Comparison of ENCODE assay signal across 15 cellular contexts in the genomic region with DNA sequence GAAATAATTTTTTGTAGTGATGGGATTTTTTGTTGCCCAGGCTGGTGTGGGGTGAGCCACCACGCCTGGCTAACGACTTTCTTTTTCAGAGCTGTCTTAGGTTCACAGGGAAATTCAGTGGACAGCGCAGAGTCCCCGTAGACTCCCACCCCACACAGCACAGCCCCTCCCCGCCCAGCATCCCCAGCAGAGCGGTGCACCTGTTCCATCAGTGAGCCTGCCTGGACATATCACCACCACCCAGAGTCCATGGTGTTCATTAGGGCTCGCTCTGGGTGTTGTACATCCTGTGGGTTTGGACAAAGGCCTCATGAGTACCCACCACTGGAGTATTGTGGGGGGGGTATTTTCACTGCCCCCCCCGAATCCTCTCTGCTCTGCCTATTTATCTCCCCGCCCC. TPM values are rescaled to one million over a fixed set of nuclear protein-coding genes. Genes with fewer than 3 reads are reported as not detected.
"Had no signal": no experiment of that assay in that cellular context is flagged by ENCODE, and none has a peak within 500 bp of the region (broad histone marks: within the 10 kb centered on the region; RNA-seq: fewer than 3 reads in every experiment).

No MANE protein-coding gene starts in this region.

RNA-seq across cellular contexts. Expression of gene ZSCAN5C, which starts 8.0 kb away (rescaled TPM):
- total RNA-seq: activated B cell treated with CpG ODN at 0.5 μM for 24 hours; activated CD4-positive, alpha-beta memory T cell treated with anti-CD3 and anti-CD28 coated beads for 36 hours; activated CD4-positive, alpha-beta memory T cell treated with anti-CD3 and anti-CD28 coated beads, Interleukin-2, amount 10 ng/mL, durations not matched to agents 7 days and 5 days; activated CD4-positive, alpha-beta T cell treated with anti-CD3 and anti-CD28 coated beads for 36 hours; activated CD4-positive, alpha-beta T cell treated with anti-CD3 and anti-CD28 coated beads, Interleukin-2, amount 10 ng/mL, durations not matched to agents 24 days and 14 days; activated CD4-positive, alpha-beta T cell treated with anti-CD3 and anti-CD28 coated beads, Interleukin-2, amount 10 ng/mL, durations not matched to agents 7 days and 5 days; activated CD8-positive, alpha-beta memory T cell treated with anti-CD3 and anti-CD28 coated beads for 36 hours; activated CD8-positive, alpha-beta memory T cell treated with anti-CD3 and anti-CD28 coated beads, Interleukin-2, amount 10 ng/mL, durations not matched to agents 7 days and 5 days; activated CD8-positive, alpha-beta T cell treated with anti-CD3 and anti-CD28 coated beads for 36 hours; activated CD8-positive, alpha-beta T cell treated with anti-CD3 and anti-CD28 coated beads, Interleukin-2, amount 10 ng/mL, durations not matched to agents 7 days and 5 days; T-cell; T-helper 1 cell treated with Interleukin-12 subunit alpha and Interleukin-12 subunit beta and Interleukin-4 antibody, amounts not matched to agents 30 ng/mL and 1 ng/mL, for 36 hours; T-helper 17 cell; T-helper 2 cell treated with Interferon-gamma antibody and Interleukin-4, amounts not matched to agents 100 ng/mL and 5 ng/mL, for 36 hours; WTC11 had no signal

RNA-seq across cellular contexts. Expression of gene ZSCAN5B, which starts 12.5 kb away (rescaled TPM):
- total RNA-seq: activated B cell treated with CpG ODN at 0.5 μM for 24 hours; activated CD4-positive, alpha-beta memory T cell treated with anti-CD3 and anti-CD28 coated beads for 36 hours; activated CD4-positive, alpha-beta memory T cell treated with anti-CD3 and anti-CD28 coated beads, Interleukin-2, amount 10 ng/mL, durations not matched to agents 7 days and 5 days; activated CD4-positive, alpha-beta T cell treated with anti-CD3 and anti-CD28 coated beads for 36 hours; activated CD4-positive, alpha-beta T cell treated with anti-CD3 and anti-CD28 coated beads, Interleukin-2, amount 10 ng/mL, durations not matched to agents 24 days and 14 days; activated CD4-positive, alpha-beta T cell treated with anti-CD3 and anti-CD28 coated beads, Interleukin-2, amount 10 ng/mL, durations not matched to agents 7 days and 5 days; activated CD8-positive, alpha-beta memory T cell treated with anti-CD3 and anti-CD28 coated beads for 36 hours; activated CD8-positive, alpha-beta memory T cell treated with anti-CD3 and anti-CD28 coated beads, Interleukin-2, amount 10 ng/mL, durations not matched to agents 7 days and 5 days; activated CD8-positive, alpha-beta T cell treated with anti-CD3 and anti-CD28 coated beads for 36 hours; activated CD8-positive, alpha-beta T cell treated with anti-CD3 and anti-CD28 coated beads, Interleukin-2, amount 10 ng/mL, durations not matched to agents 7 days and 5 days; T-cell; T-helper 1 cell treated with Interleukin-12 subunit alpha and Interleukin-12 subunit beta and Interleukin-4 antibody, amounts not matched to agents 30 ng/mL and 1 ng/mL, for 36 hours; T-helper 17 cell; T-helper 2 cell treated with Interferon-gamma antibody and Interleukin-4, amounts not matched to agents 100 ng/mL and 5 ng/mL, for 36 hours; WTC11 had no signal

RNA-seq across cellular contexts. Expression of gene GALP, which starts 34.2 kb away (rescaled TPM):
- total RNA-seq: activated B cell treated with CpG ODN at 0.5 μM for 24 hours; activated CD4-positive, alpha-beta memory T cell treated with anti-CD3 and anti-CD28 coated beads for 36 hours; activated CD4-positive, alpha-beta memory T cell treated with anti-CD3 and anti-CD28 coated beads, Interleukin-2, amount 10 ng/mL, durations not matched to agents 7 days and 5 days; activated CD4-positive, alpha-beta T cell treated with anti-CD3 and anti-CD28 coated beads for 36 hours; activated CD4-positive, alpha-beta T cell treated with anti-CD3 and anti-CD28 coated beads, Interleukin-2, amount 10 ng/mL, durations not matched to agents 24 days and 14 days; activated CD4-positive, alpha-beta T cell treated with anti-CD3 and anti-CD28 coated beads, Interleukin-2, amount 10 ng/mL, durations not matched to agents 7 days and 5 days; activated CD8-positive, alpha-beta memory T cell treated with anti-CD3 and anti-CD28 coated beads for 36 hours; activated CD8-positive, alpha-beta memory T cell treated with anti-CD3 and anti-CD28 coated beads, Interleukin-2, amount 10 ng/mL, durations not matched to agents 7 days and 5 days; activated CD8-positive, alpha-beta T cell treated with anti-CD3 and anti-CD28 coated beads for 36 hours; activated CD8-positive, alpha-beta T cell treated with anti-CD3 and anti-CD28 coated beads, Interleukin-2, amount 10 ng/mL, durations not matched to agents 7 days and 5 days; T-cell; T-helper 1 cell treated with Interleukin-12 subunit alpha and Interleukin-12 subunit beta and Interleukin-4 antibody, amounts not matched to agents 30 ng/mL and 1 ng/mL, for 36 hours; T-helper 17 cell; T-helper 2 cell treated with Interferon-gamma antibody and Interleukin-4, amounts not matched to agents 100 ng/mL and 5 ng/mL, for 36 hours; WTC11 had no signal
